ENCODE assay signal across 8 cellular contexts in the genomic region with DNA sequence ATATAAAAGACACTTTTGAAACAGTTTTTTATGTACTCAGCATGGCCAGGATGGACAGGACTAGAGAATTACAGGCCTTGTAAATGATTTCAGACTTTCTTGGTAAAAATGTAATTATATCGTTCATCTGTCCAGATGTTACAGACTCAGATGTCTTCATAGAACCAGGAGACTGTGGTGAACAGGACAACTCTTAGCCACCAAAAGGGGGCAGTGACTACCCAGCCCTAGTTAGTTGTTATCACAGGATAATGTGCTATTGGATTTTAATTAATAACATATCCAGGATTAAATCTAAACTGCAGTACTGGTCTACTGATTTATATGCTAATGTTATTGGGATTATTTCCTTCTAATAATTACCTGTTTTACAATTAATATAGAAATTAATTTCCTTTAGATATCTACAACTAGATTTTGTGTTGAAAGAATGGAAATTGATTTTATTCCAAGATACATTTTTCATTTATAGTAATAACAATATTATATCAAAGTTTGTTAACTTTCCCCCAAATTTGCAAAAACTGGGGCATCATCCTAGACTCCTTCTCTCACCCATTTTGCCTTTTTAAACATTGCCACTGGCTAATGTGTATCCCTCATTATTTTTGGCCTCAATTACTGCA.
A peak's percentile ranks its signal among the peaks of the same experiment; 100 is the strongest.
DNase-seq lines count a peak whose midpoint lies in the region; TF ChIP-seq lines count a peak whose summit lies in the region.

No MANE protein-coding gene starts in this region.

- no peaks in the 10 kb centered on the region for H3K27me3 Mint-ChIP-seq in CD14-positive monocyte (ENCODE audit: low read depth in 3 of 3)

- in situ Hi-C loops in astrocyte of the spinal cord (cut with HindIII; ENCODE audit: low sequenced_read_pairs) (no loop called here), transverse colon (cut with MboI; ENCODE audit: low pct_ligation_motif_present in 1 of 4, low pct_unique_long_range_greater_than_20kb in 1 of 4, low sequenced_read_pairs in 3 of 4) (loop anchor here in 3 of 4 donors (5.0 to 25.0 kb wide), 2 partner anchors 280 to 285 kb away; no protein-coding TSS in a partner anchor)

- no peak overlapping the region for H3K4me3 ChIP-seq in astrocyte of the spinal cord (ENCODE audit: low read depth, low read length)
- H3K4me3 ChIP-seq in transverse colon: no peak overlapping the region

- peaks cover 16% of the 10 kb centered on the region for H3K4me1 Mint-ChIP-seq in CD14-positive monocyte

- peak; percentile 80 for TF ChIP-seq CTCF in astrocyte of the spinal cord (IDR thresholded peaks at IDR 0.05; ENCODE audit: low read depth, low read length)
- TF ChIP-seq CTCF in transverse colon (IDR thresholded peaks at IDR 0.05): peak; percentile 53 to 76 (median 62)
- no peak for TF ChIP-seq CTCF in CD14-positive monocyte (IDR thresholded peaks at IDR 0.05)

- H3K36me3 ChIP-seq in transverse colon: peaks cover 0 to 19% (median 4%) of the 10 kb centered on the region in 4 donors

- H3K36me3 Mint-ChIP-seq in CD14-positive monocyte: peaks cover 55 to 65% of the 10 kb centered on the region in 2 donors

- no peak overlapping the region for H3K4me3 Mint-ChIP-seq in CD14-positive monocyte

- intact Hi-C loops in transverse colon (cut with DNase I; ENCODE audit: low total_unique reads) (loop anchor here (5.0 kb wide), 1 partner anchor 285 kb away; no protein-coding TSS in a partner anchor), CD14-positive monocyte (cut with micrococcal nuclease) (no loop called here)

- peaks cover 0 to 10% (median 6%) of the 10 kb centered on the region in 4 donors for H3K4me1 ChIP-seq in transverse colon

- no peaks in the 10 kb centered on the region for H3K9me3 ChIP-seq in transverse colon

- WGBS in transverse colon (ENCODE audit: low coverage in 1 of 2), 2 donors: 50 to 60% methylated on average over 1 of the region's 1 CpG

- H3K27ac ChIP-seq in transverse colon: no peak overlapping the region

- H3K9me3 Mint-ChIP-seq in CD14-positive monocyte: peaks cover 0 to 2% (median 0%) of the 10 kb centered on the region in 7 donors

- no peaks in the 10 kb centered on the region for H3K27me3 ChIP-seq in transverse colon

- TF ChIP-seq POLR2A in transverse colon (IDR thresholded peaks at IDR 0.05): no peak

- peak; percentile 71 for DNase-seq in EH (ENCODE audit: low read depth)
- peak; percentile 12 to 55 for DNase-seq in Kasumi-1 (lab: John Stamatoyannopoulos, UW)
- DNase-seq in astrocyte of the spinal cord (ENCODE audit: low read depth, low spot score): peak; percentile 52
- DNase-seq in iris pigment epithelial cell (ENCODE audit: low read depth): peak; percentile 65
- no peak for DNase-seq in transverse colon
- DNase-seq in CD14-positive monocyte (ENCODE audit: low spot score): no peak
- no peak for DNase-seq in activated T-cell treated with anti-CD3 and anti-CD28 coated beads, Interleukin-2, amount 50 U/mL, for 1 hour
- DNase-seq in activated gamma-delta T cell treated with Interleukin-2 at 50 U/mL for 16 hours: no peak

- no peak for TF ChIP-seq EP300 in transverse colon (IDR thresholded peaks at IDR 0.05; ENCODE audit: low read depth)

- no peak overlapping the region for H3K27ac Mint-ChIP-seq in CD14-positive monocyte

Comparison
In these comparisons a context has a peak if more than half of its experiments do, and no peak if none do; other contexts are left out.
1. DNase-seq: peak in EH (single experiment), Kasumi-1 (2 of 2), astrocyte of the spinal cord (single experiment) and iris pigment epithelial cell (single experiment); none in transverse colon (single experiment), CD14-positive monocyte (single experiment), activated T-cell treated with anti-CD3 and anti-CD28 coated beads, Interleukin-2, amount 50 U/mL, for 1 hour (single experiment) and activated gamma-delta T cell treated with Interleukin-2 at 50 U/mL for 16 hours (single experiment).